Comparison of ENCODE assay signal across 12 cellular contexts in genomic region chr9:96478829-96479371, GRCh38. TPM values are rescaled to one million over a fixed set of nuclear protein-coding genes. Genes with fewer than 3 reads are reported as not detected.
DNase-seq lines count a peak whose midpoint lies in the region; ATAC-seq and TF ChIP-seq lines count a peak whose summit lies in the region.
"Had no signal": no experiment of that assay in that cellular context is flagged by ENCODE, and none has a peak within 500 bp of the region (broad histone marks: within the 10 kb centered on the region; RNA-seq: fewer than 3 reads in every experiment).

No MANE protein-coding gene starts in this region.

- no peaks in the 10 kb centered on the region for H3K27me3 ChIP-seq in psoas muscle (ENCODE audit: insufficient read depth in 3 of 3, low read length in 2 of 3)
- H3K27me3 ChIP-seq: BE2C had no signal

- CTCF ChIA-PET in activated naive CD4-positive, alpha-beta T cell treated with anti-CD3 and anti-CD28 coated beads, Interleukin-2, amount 10 ng/mL, durations not matched to agents 7 days and 5 days (lab: Charles Lee): no interaction called here
- CTCF ChIA-PET in activated CD4-positive, alpha-beta memory T cell treated with anti-CD3 and anti-CD28 coated beads, Interleukin-2, amount 10 ng/mL, durations not matched to agents 7 days and 5 days (lab: Charles Lee): interaction anchor here (0.9 kb wide), 1 partner anchor 375 kb away, joined by 3 read pairs; the partner anchor contains the start of gene ZNF782

- peaks cover 4% of the 10 kb centered on the region for H3K4me1 Mint-ChIP-seq in activated naive CD4-positive, alpha-beta T cell treated with anti-CD3 and anti-CD28 coated beads, Interleukin-2, amount 10 ng/mL, durations not matched to agents 7 days and 5 days
- H3K4me1 Mint-ChIP-seq in activated CD4-positive, alpha-beta memory T cell treated with anti-CD3 and anti-CD28 coated beads, Interleukin-2, amount 10 ng/mL, durations not matched to agents 7 days and 5 days: peaks cover 42% of the 10 kb centered on the region
- peaks cover 13% of the 10 kb centered on the region for H3K4me1 Mint-ChIP-seq in stimulated activated memory B cell treated with anti-CD40 and anti-IgM and Interleukin-4, amounts not matched to agents 10 μg/mL and 1 μg/mL and 100 μg/mL, for 72 hours
- no peaks in the 10 kb centered on the region for H3K4me1 Mint-ChIP-seq in endothelial cell (ENCODE audit: unreplicated experiment)
- H3K4me1 Mint-ChIP-seq: brain had no signal

- no peaks in the 10 kb centered on the region for H3K4me1 ChIP-seq in psoas muscle
- H3K4me1 ChIP-seq: BE2C had no signal

- 77 to 85% (median 82%) methylated on average over 4 of the region's 4 CpGs for WGBS in psoas muscle, 3 donors

- intact Hi-C loops in psoas muscle (cut with DNase I): no loop called here

- ATAC-seq in HG02943 (IDR thresholded peaks at IDR 0.05; ENCODE audit: low read depth, unreplicated experiment): peak; percentile 55
- ATAC-seq in stimulated activated memory B cell treated with anti-CD40 and anti-IgM and Interleukin-4, amounts not matched to agents 10 μg/mL and 1 μg/mL and 100 μg/mL, for 72 hours: peak; percentile 81
- no peak for ATAC-seq in psoas muscle
- ATAC-seq: left colon had no signal

- H3K36me3 ChIP-seq in psoas muscle (ENCODE audit: insufficient read depth in 1 of 2, low read depth in 1 of 2): peaks cover 0 to 30% of the 10 kb centered on the region in 2 donors
- H3K36me3 ChIP-seq: BE2C had no signal

- TF ChIP-seq CTCF in psoas muscle (IDR thresholded peaks at IDR 0.05) (no peak), endothelial cell (IDR thresholded peaks at IDR 0.05; ENCODE audit: unreplicated experiment) (no peak)

- POLR2A ChIA-PET in activated CD4-positive, alpha-beta memory T cell treated with anti-CD3 and anti-CD28 coated beads, Interleukin-2, amount 10 ng/mL, durations not matched to agents 7 days and 5 days (lab: Charles Lee): interaction anchor here (1.2 to 1.9 kb wide), 2 partner anchors 59 to 79 kb away, joined by 4 read pairs; no protein-coding TSS in a partner anchor

- no peaks in the 10 kb centered on the region for H3K9me3 Mint-ChIP-seq in activated naive CD4-positive, alpha-beta T cell treated with anti-CD3 and anti-CD28 coated beads, Interleukin-2, amount 10 ng/mL, durations not matched to agents 7 days and 5 days
- H3K9me3 Mint-ChIP-seq in activated CD4-positive, alpha-beta memory T cell treated with anti-CD3 and anti-CD28 coated beads, Interleukin-2, amount 10 ng/mL, durations not matched to agents 7 days and 5 days: no peaks in the 10 kb centered on the region
- no peaks in the 10 kb centered on the region for H3K9me3 Mint-ChIP-seq in stimulated activated memory B cell treated with anti-CD40 and anti-IgM and Interleukin-4, amounts not matched to agents 10 μg/mL and 1 μg/mL and 100 μg/mL, for 72 hours
- no peaks in the 10 kb centered on the region for H3K9me3 Mint-ChIP-seq in endothelial cell (ENCODE audit: unreplicated experiment)
- H3K9me3 Mint-ChIP-seq: brain had no signal

- no peak overlapping the region for H3K4me3 ChIP-seq in psoas muscle

- peak; percentile 44 for DNase-seq in activated naive CD4-positive, alpha-beta T cell treated with Interleukin-2 at 50 U/mL for 16 hours
- no peak for DNase-seq in activated naive CD4-positive, alpha-beta T cell treated with anti-CD3 and anti-CD28 coated beads, Interleukin-2, amount 10 ng/mL, durations not matched to agents 7 days and 5 days
- peak; percentile 32 for DNase-seq in activated CD4-positive, alpha-beta memory T cell treated with anti-CD3 and anti-CD28 coated beads, Interleukin-2, amount 10 ng/mL, durations not matched to agents 7 days and 5 days
- DNase-seq in psoas muscle: no peak
- DNase-seq in cerebellum (ENCODE audit: low spot score): no peak
- DNase-seq in endothelial cell (ENCODE audit: low spot score): no peak
- DNase-seq: BE2C, left colon had no signal

- H3K27ac Mint-ChIP-seq in activated naive CD4-positive, alpha-beta T cell treated with anti-CD3 and anti-CD28 coated beads, Interleukin-2, amount 10 ng/mL, durations not matched to agents 7 days and 5 days: no peak overlapping the region
- peak overlapping the region; percentile 47 for H3K27ac Mint-ChIP-seq in activated CD4-positive, alpha-beta memory T cell treated with anti-CD3 and anti-CD28 coated beads, Interleukin-2, amount 10 ng/mL, durations not matched to agents 7 days and 5 days
- H3K27ac Mint-ChIP-seq in stimulated activated memory B cell treated with anti-CD40 and anti-IgM and Interleukin-4, amounts not matched to agents 10 μg/mL and 1 μg/mL and 100 μg/mL, for 72 hours: peak overlapping the region; percentile 57
- no peak overlapping the region for H3K27ac Mint-ChIP-seq in endothelial cell (ENCODE audit: unreplicated experiment)
- H3K27ac Mint-ChIP-seq: brain had no signal

- H3K27ac ChIP-seq in psoas muscle: no peak overlapping the region
- H3K27ac ChIP-seq: HL-60 had no signal

- H3K27me3 Mint-ChIP-seq in activated naive CD4-positive, alpha-beta T cell treated with anti-CD3 and anti-CD28 coated beads, Interleukin-2, amount 10 ng/mL, durations not matched to agents 7 days and 5 days: no peaks in the 10 kb centered on the region
- H3K27me3 Mint-ChIP-seq in activated CD4-positive, alpha-beta memory T cell treated with anti-CD3 and anti-CD28 coated beads, Interleukin-2, amount 10 ng/mL, durations not matched to agents 7 days and 5 days: no peaks in the 10 kb centered on the region
- H3K27me3 Mint-ChIP-seq in stimulated activated memory B cell treated with anti-CD40 and anti-IgM and Interleukin-4, amounts not matched to agents 10 μg/mL and 1 μg/mL and 100 μg/mL, for 72 hours: no peaks in the 10 kb centered on the region
- no peaks in the 10 kb centered on the region for H3K27me3 Mint-ChIP-seq in endothelial cell (ENCODE audit: unreplicated experiment)

- no peaks in the 10 kb centered on the region for H3K9me3 ChIP-seq in psoas muscle
- H3K9me3 ChIP-seq: BE2C had no signal

- H3K36me3 Mint-ChIP-seq in activated naive CD4-positive, alpha-beta T cell treated with anti-CD3 and anti-CD28 coated beads, Interleukin-2, amount 10 ng/mL, durations not matched to agents 7 days and 5 days: peaks cover 6% of the 10 kb centered on the region
- peaks cover 13% of the 10 kb centered on the region for H3K36me3 Mint-ChIP-seq in activated CD4-positive, alpha-beta memory T cell treated with anti-CD3 and anti-CD28 coated beads, Interleukin-2, amount 10 ng/mL, durations not matched to agents 7 days and 5 days (ENCODE audit: low read depth)
- peaks cover 32% of the 10 kb centered on the region for H3K36me3 Mint-ChIP-seq in stimulated activated memory B cell treated with anti-CD40 and anti-IgM and Interleukin-4, amounts not matched to agents 10 μg/mL and 1 μg/mL and 100 μg/mL, for 72 hours
- no peaks in the 10 kb centered on the region for H3K36me3 Mint-ChIP-seq in endothelial cell (ENCODE audit: low read depth, unreplicated experiment)

- H3K4me3 Mint-ChIP-seq in activated naive CD4-positive, alpha-beta T cell treated with anti-CD3 and anti-CD28 coated beads, Interleukin-2, amount 10 ng/mL, durations not matched to agents 7 days and 5 days: no peak overlapping the region
- no peak overlapping the region for H3K4me3 Mint-ChIP-seq in activated CD4-positive, alpha-beta memory T cell treated with anti-CD3 and anti-CD28 coated beads, Interleukin-2, amount 10 ng/mL, durations not matched to agents 7 days and 5 days
- H3K4me3 Mint-ChIP-seq in stimulated activated memory B cell treated with anti-CD40 and anti-IgM and Interleukin-4, amounts not matched to agents 10 μg/mL and 1 μg/mL and 100 μg/mL, for 72 hours: no peak overlapping the region
- no peak overlapping the region for H3K4me3 Mint-ChIP-seq in endothelial cell (ENCODE audit: unreplicated experiment)
- H3K4me3 Mint-ChIP-seq: brain had no signal

RNA-seq across cellular contexts. Expression of gene HABP4, which starts 28.9 kb away (rescaled TPM):
- 10 to 100 TPM; 13.1 to 14.1 TPM for total RNA-seq in activated CD4-positive, alpha-beta memory T cell treated with anti-CD3 and anti-CD28 coated beads, Interleukin-2, amount 10 ng/mL, durations not matched to agents 7 days and 5 days
- total RNA-seq in psoas muscle: 10 to 100 TPM in 2 of 4 donors, 1 to 10 TPM in 2; 6.4 to 14.4 (median 10.0) TPM
- polyA plus RNA-seq in psoas muscle: 10 to 100 TPM in 1 of 3 donors, 1 to 10 TPM in 2; 8.7 to 13.6 (median 9.3) TPM
- 7.2 TPM for total RNA-seq in cerebellum
- total RNA-seq in endothelial cell (ENCODE audit: unreplicated experiment): 7.5 TPM

Comparison
In these comparisons a context has a peak if more than half of its experiments do, and no peak if none do; other contexts are left out.
1. DNase-seq: peak in activated naive CD4-positive, alpha-beta T cell treated with Interleukin-2 at 50 U/mL for 16 hours (single experiment) and activated CD4-positive, alpha-beta memory T cell treated with anti-CD3 and anti-CD28 coated beads, Interleukin-2, amount 10 ng/mL, durations not matched to agents 7 days and 5 days (single experiment); none in activated naive CD4-positive, alpha-beta T cell treated with anti-CD3 and anti-CD28 coated beads, Interleukin-2, amount 10 ng/mL, durations not matched to agents 7 days and 5 days (single experiment), psoas muscle (0 of 2), cerebellum (single experiment) and endothelial cell (single experiment).
2. H3K27ac Mint-ChIP-seq: peak in activated CD4-positive, alpha-beta memory T cell treated with anti-CD3 and anti-CD28 coated beads, Interleukin-2, amount 10 ng/mL, durations not matched to agents 7 days and 5 days (single experiment) and stimulated activated memory B cell treated with anti-CD40 and anti-IgM and Interleukin-4, amounts not matched to agents 10 μg/mL and 1 μg/mL and 100 μg/mL, for 72 hours (single experiment); none in activated naive CD4-positive, alpha-beta T cell treated with anti-CD3 and anti-CD28 coated beads, Interleukin-2, amount 10 ng/mL, durations not matched to agents 7 days and 5 days (single experiment) and endothelial cell (single experiment).
3. ATAC-seq: peak in HG02943 (single experiment) and stimulated activated memory B cell treated with anti-CD40 and anti-IgM and Interleukin-4, amounts not matched to agents 10 μg/mL and 1 μg/mL and 100 μg/mL, for 72 hours (single experiment); none in psoas muscle (0 of 4).